ENCODE assay signal across 8 cellular contexts in genomic region chr12:98456583-98457573, GRCh38. TPM values are rescaled to one million over a fixed set of nuclear protein-coding genes. Genes with fewer than 3 reads are reported as not detected.
DNase-seq lines count a peak whose midpoint lies in the region; ATAC-seq and TF ChIP-seq lines count a peak whose summit lies in the region.

No MANE protein-coding gene starts in this region.

- H3K4me1 Mint-ChIP-seq in IgD-negative memory B cell = peaks cover 0 to 6% (median 0%) of the 10 kb centered on the region in 3 donors
- peaks cover 10% of the 10 kb centered on the region for H3K4me1 Mint-ChIP-seq in activated naive CD8-positive, alpha-beta T cell treated with anti-CD3 and anti-CD28 coated beads for 36 hours

- peaks cover 22% of the 10 kb centered on the region for H3K27me3 Mint-ChIP-seq in IgD-negative memory B cell
- peaks cover 30% of the 10 kb centered on the region for H3K27me3 Mint-ChIP-seq in activated naive CD8-positive, alpha-beta T cell treated with anti-CD3 and anti-CD28 coated beads for 36 hours

- WGBS in psoas muscle, 3 donors = 12 to 13% (median 12%) methylated on average over 46 to 49 of the region's 49 CpGs

- H3K4me1 ChIP-seq in left ventricle myocardium inferior (peaks cover 8% of the 10 kb centered on the region), psoas muscle (no peaks in the 10 kb centered on the region), Karpas-422 (ENCODE audit: low read length) (no peaks in the 10 kb centered on the region)

- H3K27ac Mint-ChIP-seq in IgD-negative memory B cell = peak overlapping the region in 2 of 3 donors; percentile 9 to 71
- no peak overlapping the region for H3K27ac Mint-ChIP-seq in activated naive CD8-positive, alpha-beta T cell treated with anti-CD3 and anti-CD28 coated beads for 36 hours

- no peaks in the 10 kb centered on the region for H3K9me3 Mint-ChIP-seq in IgD-negative memory B cell
- H3K9me3 Mint-ChIP-seq in activated naive CD8-positive, alpha-beta T cell treated with anti-CD3 and anti-CD28 coated beads for 36 hours = no peaks in the 10 kb centered on the region

- H3K4me2 ChIP-seq in Karpas-422 (ENCODE audit: low read depth, low read length, poor library complexity, severe bottlenecking) = no peak overlapping the region

- no peak overlapping the region for H3K27ac ChIP-seq in left ventricle myocardium inferior (replicated peaks)
- H3K27ac ChIP-seq in psoas muscle = no peak overlapping the region
- H3K27ac ChIP-seq in Karpas-422 (ENCODE audit: low read length) = no peak overlapping the region

- no peaks in the 10 kb centered on the region for H3K9me3 ChIP-seq in left ventricle myocardium inferior (replicated peaks)
- no peaks in the 10 kb centered on the region for H3K9me3 ChIP-seq in psoas muscle
- no peaks in the 10 kb centered on the region for H3K9me3 ChIP-seq in Karpas-422 (ENCODE audit: low read length)

- intact Hi-C loops in left ventricle myocardium inferior (cut with micrococcal nuclease) = no loop called here
- intact Hi-C loops in psoas muscle (cut with DNase I) = no loop called here

- H4K20me1 ChIP-seq in Karpas-422 (ENCODE audit: insufficient read depth, low read depth, low read length) = no peaks in the 10 kb centered on the region

- TF ChIP-seq CTCF in left ventricle myocardium inferior (IDR thresholded peaks at IDR 0.05; ENCODE audit: borderline replicate concordance) (no peak), psoas muscle (IDR thresholded peaks at IDR 0.05) (no peak)

- no peaks in the 10 kb centered on the region for H3K36me3 Mint-ChIP-seq in IgD-negative memory B cell
- no peaks in the 10 kb centered on the region for H3K36me3 Mint-ChIP-seq in activated naive CD8-positive, alpha-beta T cell treated with anti-CD3 and anti-CD28 coated beads for 36 hours

- ATAC-seq in psoas muscle = peak; percentile 23 to 70 (median 49)
- ATAC-seq in HG03571 (IDR thresholded peaks at IDR 0.05; ENCODE audit: unreplicated experiment) = no peak

- H3K4me3 ChIP-seq in left ventricle myocardium inferior = peak overlapping the region; percentile 65
- H3K4me3 ChIP-seq in psoas muscle = peak overlapping the region; percentile 60
- no peak overlapping the region for H3K4me3 ChIP-seq in Karpas-422 (ENCODE audit: low read length)

- peak overlapping the region in 2 of 4 donors; percentile 48 to 88 for H3K4me3 Mint-ChIP-seq in IgD-negative memory B cell
- H3K4me3 Mint-ChIP-seq in activated naive CD8-positive, alpha-beta T cell treated with anti-CD3 and anti-CD28 coated beads for 36 hours = peak overlapping the region; percentile 35

- no peak overlapping the region for H2AFZ ChIP-seq in Karpas-422 (ENCODE audit: low read length)

- peaks cover 21% of the 10 kb centered on the region for H3K27me3 ChIP-seq in left ventricle myocardium inferior (ENCODE audit: low read depth)
- peaks cover 0 to 30% (median 3%) of the 10 kb centered on the region in 3 donors for H3K27me3 ChIP-seq in psoas muscle (ENCODE audit: insufficient read depth in 3 of 3, low read length in 2 of 3)
- no peaks in the 10 kb centered on the region for H3K27me3 ChIP-seq in Karpas-422 (ENCODE audit: low read length)

- H3K9ac ChIP-seq in Karpas-422 (ENCODE audit: low read length) = no peak overlapping the region

- H3K79me2 ChIP-seq in Karpas-422 (ENCODE audit: low read length) = no peaks in the 10 kb centered on the region

- H3K36me3 ChIP-seq in left ventricle myocardium inferior (no peaks in the 10 kb centered on the region), psoas muscle (ENCODE audit: insufficient read depth in 1 of 2, low read depth in 1 of 2) (no peaks in the 10 kb centered on the region), Karpas-422 (ENCODE audit: insufficient read depth, low read length) (no peaks in the 10 kb centered on the region)

- DNase-seq in NCI-H1417 (lab: John Stamatoyannopoulos, UW) (peak in 2 of 3 experiments; percentile 23 to 42), NCI-H1417 treated with DMSO at 0.1 percent for 48 hours (lab: John Stamatoyannopoulos, UW) (no peak), left ventricle myocardium inferior (peak; percentile 31), psoas muscle (peak; percentile 51 to 55), Karpas-422 (no peak)
- peak; percentile 53 for DNase-seq in activated naive CD8-positive, alpha-beta T cell treated with anti-CD3 and anti-CD28 coated beads for 36 hours

- H3K9me2 ChIP-seq in Karpas-422 (replicated peaks; ENCODE audit: insufficient read depth, low read length) = no peaks in the 10 kb centered on the region

RNA-seq across cellular contexts. Expression of gene TMPO, which starts 58.5 kb away (rescaled TPM):
- polyA plus RNA-seq in IgD-negative memory B cell (63.7 TPM), psoas muscle (10 to 100 TPM in 1 of 3 donors, 1 to 10 TPM in 2; 5.9 to 13.1 (median 7.9) TPM)
- total RNA-seq in activated naive CD8-positive, alpha-beta T cell treated with anti-CD3 and anti-CD28 coated beads for 36 hours = 100 to 1,000 TPM; 322 to 331 TPM
- total RNA-seq in left ventricle myocardium inferior (16.9 TPM), psoas muscle (10 to 100 TPM in 2 of 4 donors, 1 to 10 TPM in 2; 9.1 to 15.9 (median 10.8) TPM)
- total RNA-seq in Karpas-422 (2014; rRNA removed; shearing (Covaris generic); ENCODE audit: low replicate concordance) = 116 and 138 TPM in 2 replicates

Comparison
In these comparisons a context has a peak if more than half of its experiments do, and no peak if none do; other contexts are left out.
1. DNase-seq: peak in NCI-H1417 (2 of 3), activated naive CD8-positive, alpha-beta T cell treated with anti-CD3 and anti-CD28 coated beads for 36 hours (single experiment), left ventricle myocardium inferior (single experiment) and psoas muscle (2 of 2); none in NCI-H1417 treated with DMSO at 0.1 percent for 48 hours (single experiment) and Karpas-422 (single experiment).